Comparison of ENCODE assay signal across 10 cellular contexts in the genomic region with DNA sequence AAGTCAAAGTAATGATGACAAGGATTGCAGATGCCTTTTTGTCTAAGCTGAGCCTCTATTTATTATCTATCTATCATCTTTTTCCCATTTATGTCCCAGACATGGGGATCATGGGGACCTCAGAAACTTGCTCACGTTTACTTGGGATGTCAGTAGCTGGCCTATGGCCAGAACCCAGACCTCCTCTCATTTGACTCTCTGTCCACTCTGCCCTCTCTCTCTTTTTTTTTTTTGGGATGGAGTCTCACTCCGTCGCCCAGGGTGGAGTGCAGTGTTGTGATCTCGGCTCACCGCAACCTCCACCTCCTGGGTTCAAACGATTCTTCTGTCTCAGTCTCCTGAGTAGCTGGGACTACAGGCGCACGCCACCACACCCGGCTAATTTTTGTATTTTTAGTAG. TPM values are rescaled to one million over a fixed set of nuclear protein-coding genes. Genes with fewer than 3 reads are reported as not detected.
DNase-seq lines count a peak whose midpoint lies in the region; ATAC-seq and TF ChIP-seq lines count a peak whose summit lies in the region.
"Had no signal": no experiment of that assay in that cellular context is flagged by ENCODE, and none has a peak within 500 bp of the region (broad histone marks: within the 10 kb centered on the region; RNA-seq: fewer than 3 reads in every experiment).

No MANE protein-coding gene starts in this region.

- DNase-seq in activated naive CD4-positive, alpha-beta T cell treated with anti-CD3 and anti-CD28 coated beads, Interleukin-2, amount 50 U/mL, for 72 hours (ENCODE audit: low spot score in 2 of 2), result no peak
- DNase-seq in activated naive CD4-positive, alpha-beta T cell (lab: John Stamatoyannopoulos, UW), result no peak
- DNase-seq in chondrocyte (ENCODE audit: low spot score) (peak; percentile 24), type B pancreatic cell (ENCODE audit: extremely low spot score, unreplicated experiment) (no peak), H7 (no peak), NCI-H82 (lab: John Stamatoyannopoulos, UW) (no peak)
- DNase-seq: activated effector memory CD4-positive, alpha-beta T cell treated with anti-CD3 and anti-CD28 coated beads, Interleukin-2, amount 50 U/mL, for 16 hours had no signal

- peak overlapping the region; percentile 47 to 52 for H3K27ac Mint-ChIP-seq in activated naive CD4-positive, alpha-beta T cell treated with anti-CD3 and anti-CD28 coated beads, Interleukin-2, amount 50 U/mL, for 72 hours
- peak overlapping the region; percentile 99 for H3K27ac Mint-ChIP-seq in chondrocyte (ENCODE audit: unreplicated experiment)
- peak overlapping the region; percentile 99 for H3K27ac Mint-ChIP-seq in type B pancreatic cell
- H3K27ac Mint-ChIP-seq: T-helper 1 cell treated with Interleukin-12 subunit alpha and Interleukin-12 subunit beta and Interleukin-4 antibody, amounts not matched to agents 30 μg/mL and 1 μg/mL, for 36 hours had no signal

- H3K36me3 Mint-ChIP-seq in activated naive CD4-positive, alpha-beta T cell treated with anti-CD3 and anti-CD28 coated beads, Interleukin-2, amount 50 U/mL, for 72 hours, result peaks cover 9 to 18% of the 10 kb centered on the region in 2 donors
- H3K36me3 Mint-ChIP-seq in chondrocyte (ENCODE audit: low read depth) (no peaks in the 10 kb centered on the region), type B pancreatic cell (no peaks in the 10 kb centered on the region)

- H3K27me3 Mint-ChIP-seq in chondrocyte (ENCODE audit: low read depth) (no peaks in the 10 kb centered on the region), type B pancreatic cell (no peaks in the 10 kb centered on the region)

- H3K4me3 Mint-ChIP-seq in chondrocyte (ENCODE audit: unreplicated experiment) (peak overlapping the region; percentile 68), type B pancreatic cell (peak overlapping the region; percentile 73)
- H3K4me3 Mint-ChIP-seq: T-helper 1 cell treated with Interleukin-12 subunit alpha and Interleukin-12 subunit beta and Interleukin-4 antibody, amounts not matched to agents 30 μg/mL and 1 μg/mL, for 36 hours had no signal

- H3K27ac ChIP-seq in muscle layer of duodenum (ENCODE audit: low read length), result peak overlapping the region; percentile 94

- H3K36me3 ChIP-seq in muscle layer of duodenum (ENCODE audit: control insufficient read depth in 1 of 2, insufficient read depth in 2 of 2, low read length in 2 of 2) (peaks cover 0 to 9% of the 10 kb centered on the region in 2 donors), H7 (replicated peaks; ENCODE audit: control insufficient read depth, insufficient read depth, low read length) (no peaks in the 10 kb centered on the region)

- H3K4me1 Mint-ChIP-seq in chondrocyte (ENCODE audit: low read depth) (peaks cover 71% of the 10 kb centered on the region), type B pancreatic cell (ENCODE audit: unreplicated experiment) (peaks cover 58% of the 10 kb centered on the region)

- no peaks in the 10 kb centered on the region for H3K9me3 ChIP-seq in muscle layer of duodenum (ENCODE audit: control insufficient read depth in 1 of 2, low read length in 2 of 2)

- H3K4me3 ChIP-seq in muscle layer of duodenum (ENCODE audit: low read depth in 1 of 2, low read length in 2 of 2), result no peak overlapping the region
- H3K4me3 ChIP-seq in H7 (ENCODE audit: insufficient read depth, low read depth, low read length), result no peak overlapping the region

- H3K27me3 ChIP-seq in muscle layer of duodenum (ENCODE audit: low read depth, low read length), result no peaks in the 10 kb centered on the region
- H3K27me3 ChIP-seq in H7 (ENCODE audit: control insufficient read depth, insufficient read depth, low read length), result peaks cover 14% of the 10 kb centered on the region

- ATAC-seq in activated naive CD4-positive, alpha-beta T cell treated with anti-CD3 and anti-CD28 coated beads, Interleukin-2, amount 50 U/mL, for 72 hours, result no peak
- no peak for ATAC-seq in HG03354 (IDR thresholded peaks at IDR 0.05; ENCODE audit: poor library complexity, severe bottlenecking, unreplicated experiment)

- peaks cover 23 to 30% of the 10 kb centered on the region in 2 donors for H3K4me1 ChIP-seq in muscle layer of duodenum (ENCODE audit: control insufficient read depth in 1 of 2, insufficient read depth in 2 of 2, low read length in 2 of 2)

- H3K9me3 Mint-ChIP-seq in activated naive CD4-positive, alpha-beta T cell treated with anti-CD3 and anti-CD28 coated beads, Interleukin-2, amount 50 U/mL, for 72 hours, result no peaks in the 10 kb centered on the region
- no peaks in the 10 kb centered on the region for H3K9me3 Mint-ChIP-seq in chondrocyte (ENCODE audit: low read depth)
- no peaks in the 10 kb centered on the region for H3K9me3 Mint-ChIP-seq in type B pancreatic cell
- H3K9me3 Mint-ChIP-seq: T-helper 1 cell treated with Interleukin-12 subunit alpha and Interleukin-12 subunit beta and Interleukin-4 antibody, amounts not matched to agents 30 μg/mL and 1 μg/mL, for 36 hours had no signal

- TF ChIP-seq CTCF in chondrocyte (IDR thresholded peaks at IDR 0.05) (no peak), type B pancreatic cell (conservative IDR thresholded peaks at IDR 0.05) (no peak)

RNA-seq across cellular contexts. Expression of gene ID3, which starts 3.7 kb away (rescaled TPM):
- total RNA-seq in activated naive CD4-positive, alpha-beta T cell treated with anti-CD3 and anti-CD28 coated beads, Interleukin-2, amount 50 U/mL, for 72 hours, result 100 to 1,000 TPM in 1 of 2 donors, 10 to 100 TPM in 1; 31.5 to 290 TPM
- total RNA-seq in chondrocyte (81.8 to 330 TPM (median 83.5 TPM) in 3 replicates), type B pancreatic cell (ENCODE audit: low replicate concordance) (240 and 495 TPM in 2 replicates)
- 149 and 160 TPM in 2 replicates for total RNA-seq in H7 (2014; rRNA removed; shearing (Covaris generic))

RNA-seq across cellular contexts. Expression of gene E2F2, which starts 32.0 kb away (rescaled TPM):
- 10 to 100 TPM; 19.3 to 23.2 TPM for total RNA-seq in activated naive CD4-positive, alpha-beta T cell treated with anti-CD3 and anti-CD28 coated beads, Interleukin-2, amount 50 U/mL, for 72 hours
- total RNA-seq in chondrocyte (0.72 to 4.3 TPM (median 0.87 TPM) in 3 replicates), type B pancreatic cell (ENCODE audit: low replicate concordance) (8.4 and 9.4 TPM in 2 replicates)
- 7.8 and 9.9 TPM in 2 replicates for total RNA-seq in H7 (2014; rRNA removed; shearing (Covaris generic))
